In genomic region chr6:170193326-170193821, GRCh38 we compare ENCODE assay signal across 15 cellular contexts.
DNase-seq lines count a peak whose midpoint lies in the region; ATAC-seq lines count a peak whose summit lies in the region.
"Had no signal": no experiment of that assay in that cellular context is flagged by ENCODE, and none has a peak within 500 bp of the region (broad histone marks: within the 10 kb centered on the region; RNA-seq: fewer than 3 reads in every experiment).

No MANE protein-coding gene starts in this region.

- intact Hi-C loops in activated CD4-positive, alpha-beta T cell treated with anti-CD3 and anti-CD28 coated beads, Interleukin-2, amount 10 ng/mL, durations not matched to agents 24 days and 14 days (cut with micrococcal nuclease) = no loop called here

- no peaks in the 10 kb centered on the region for H3K4me1 Mint-ChIP-seq in activated CD4-positive, alpha-beta T cell treated with anti-CD3 and anti-CD28 coated beads, Interleukin-2, amount 10 ng/mL, durations not matched to agents 24 days and 14 days
- no peaks in the 10 kb centered on the region for H3K4me1 Mint-ChIP-seq in activated CD4-positive, alpha-beta T cell treated with anti-CD3 and anti-CD28 coated beads, Interleukin-2, amount 10 ng/mL, durations not matched to agents 7 days and 5 days
- H3K4me1 Mint-ChIP-seq: H9 had no signal

- no peak overlapping the region for H3K4me3 Mint-ChIP-seq in activated CD4-positive, alpha-beta T cell treated with anti-CD3 and anti-CD28 coated beads, Interleukin-2, amount 10 ng/mL, durations not matched to agents 24 days and 14 days
- no peak overlapping the region for H3K4me3 Mint-ChIP-seq in activated CD4-positive, alpha-beta T cell treated with anti-CD3 and anti-CD28 coated beads, Interleukin-2, amount 10 ng/mL, durations not matched to agents 7 days and 5 days
- H3K4me3 Mint-ChIP-seq: CD4-positive, alpha-beta T cell; H9 had no signal

- POLR2A ChIA-PET in activated CD4-positive, alpha-beta T cell treated with anti-CD3 and anti-CD28 coated beads, Interleukin-2, amount 10 ng/mL, durations not matched to agents 7 days and 5 days (lab: Charles Lee) = no interaction called here

- peaks cover 4% of the 10 kb centered on the region for H3K36me3 Mint-ChIP-seq in activated CD4-positive, alpha-beta T cell treated with anti-CD3 and anti-CD28 coated beads, Interleukin-2, amount 10 ng/mL, durations not matched to agents 24 days and 14 days (ENCODE audit: low read depth)
- peaks cover 6% of the 10 kb centered on the region for H3K36me3 Mint-ChIP-seq in activated CD4-positive, alpha-beta T cell treated with anti-CD3 and anti-CD28 coated beads, Interleukin-2, amount 10 ng/mL, durations not matched to agents 7 days and 5 days (ENCODE audit: low read depth)

- H3K9me3 Mint-ChIP-seq in activated CD4-positive, alpha-beta T cell treated with anti-CD3 and anti-CD28 coated beads, Interleukin-2, amount 10 ng/mL, durations not matched to agents 24 days and 14 days = peaks cover 33% of the 10 kb centered on the region
- H3K9me3 Mint-ChIP-seq in activated CD4-positive, alpha-beta T cell treated with anti-CD3 and anti-CD28 coated beads, Interleukin-2, amount 10 ng/mL, durations not matched to agents 7 days and 5 days = peaks cover 27% of the 10 kb centered on the region

- H3K27ac Mint-ChIP-seq in activated CD4-positive, alpha-beta T cell treated with anti-CD3 and anti-CD28 coated beads, Interleukin-2, amount 10 ng/mL, durations not matched to agents 24 days and 14 days = no peak overlapping the region
- no peak overlapping the region for H3K27ac Mint-ChIP-seq in activated CD4-positive, alpha-beta T cell treated with anti-CD3 and anti-CD28 coated beads, Interleukin-2, amount 10 ng/mL, durations not matched to agents 7 days and 5 days
- H3K27ac Mint-ChIP-seq: CD4-positive, alpha-beta T cell had no signal

- no peaks in the 10 kb centered on the region for H3K27me3 Mint-ChIP-seq in activated CD4-positive, alpha-beta T cell treated with anti-CD3 and anti-CD28 coated beads, Interleukin-2, amount 10 ng/mL, durations not matched to agents 24 days and 14 days
- peaks cover 17% of the 10 kb centered on the region for H3K27me3 Mint-ChIP-seq in activated CD4-positive, alpha-beta T cell treated with anti-CD3 and anti-CD28 coated beads, Interleukin-2, amount 10 ng/mL, durations not matched to agents 7 days and 5 days

- CTCF ChIA-PET in activated CD4-positive, alpha-beta T cell treated with anti-CD3 and anti-CD28 coated beads, Interleukin-2, amount 10 ng/mL, durations not matched to agents 7 days and 5 days (lab: Charles Lee) = no interaction called here

- DNase-seq in activated CD4-positive, alpha-beta T cell treated with anti-CD3 and anti-CD28 coated beads, Interleukin-2, amount 10 ng/mL, durations not matched to agents 24 days and 14 days = peak; percentile 21
- no peak for DNase-seq in activated CD4-positive, alpha-beta T cell treated with anti-CD3 and anti-CD28 coated beads, Interleukin-2, amount 10 ng/mL, durations not matched to agents 7 days and 5 days
- DNase-seq in ecto neural progenitor cell (ENCODE audit: low spot score) (peak; percentile 25), mucosa of gallbladder (ENCODE audit: low spot score) (peak; percentile 8), NCI-H2081 treated with DMSO at 0.1 percent for 48 hours (lab: John Stamatoyannopoulos, UW) (no peak), foreskin melanocyte (no peak)
- DNase-seq: AML-193; Caco-2; CD4-positive, alpha-beta T cell; DMS153; DMS79; GDM1; H9 had no signal

- ATAC-seq in GM19395 (IDR thresholded peaks at IDR 0.05; ENCODE audit: unreplicated experiment) = no peak
- ATAC-seq: A549 had no signal

Comparison
In these comparisons a context has a peak if more than half of its experiments do, and no peak if none do; other contexts are left out.
1. DNase-seq: peak in activated CD4-positive, alpha-beta T cell treated with anti-CD3 and anti-CD28 coated beads, Interleukin-2, amount 10 ng/mL, durations not matched to agents 24 days and 14 days (single experiment), ecto neural progenitor cell (single experiment) and mucosa of gallbladder (single experiment); none in activated CD4-positive, alpha-beta T cell treated with anti-CD3 and anti-CD28 coated beads, Interleukin-2, amount 10 ng/mL, durations not matched to agents 7 days and 5 days (single experiment), NCI-H2081 treated with DMSO at 0.1 percent for 48 hours (single experiment) and foreskin melanocyte (single experiment).